Comparison of ENCODE assay signal across 12 cellular contexts in the genomic region with DNA sequence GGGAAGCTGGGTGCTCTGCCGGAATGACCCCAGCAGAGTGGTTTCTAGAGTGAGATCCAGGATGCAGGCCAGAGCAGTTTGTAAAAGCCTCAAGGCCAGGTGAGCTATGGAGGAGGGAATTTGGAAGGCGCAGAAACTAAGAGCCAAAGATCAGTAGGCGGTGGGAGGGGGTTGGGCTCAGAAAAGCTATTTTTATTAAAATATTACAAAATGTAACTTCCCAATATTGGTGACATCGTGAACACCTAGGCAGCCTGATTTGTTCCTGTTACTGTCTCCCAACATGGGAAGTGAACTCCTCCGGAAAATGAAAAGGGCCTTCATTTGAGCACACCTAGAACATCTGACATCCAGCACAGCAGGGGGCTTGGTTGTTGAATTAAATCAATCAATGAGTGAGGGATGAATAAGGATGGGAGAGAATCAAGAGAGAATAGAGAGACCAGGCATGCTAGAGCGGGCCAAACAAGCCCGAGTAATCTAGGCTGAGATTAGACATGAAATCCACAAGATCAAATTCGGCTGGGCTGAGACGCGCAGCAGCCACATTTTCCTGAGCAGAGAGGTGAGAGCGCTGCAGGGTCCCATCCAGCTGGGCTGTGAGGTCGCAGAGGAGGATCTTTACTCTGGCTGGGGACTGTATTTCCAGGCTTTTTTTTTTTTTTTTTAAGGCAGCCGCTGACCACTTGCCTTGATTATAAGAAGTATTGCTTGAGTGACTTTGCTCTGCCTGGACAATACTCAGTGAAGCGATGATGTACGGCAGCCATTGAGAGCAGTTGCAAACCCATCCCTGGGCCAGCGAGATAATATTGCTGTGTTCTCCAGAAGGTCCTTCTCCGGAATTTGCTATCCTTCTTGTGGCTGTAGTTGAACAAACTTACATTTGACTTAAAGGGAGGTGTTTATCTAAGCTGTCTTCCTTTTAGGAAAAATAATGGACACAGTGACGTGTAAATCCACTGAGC.
DNase-seq lines count a peak whose midpoint lies in the region; ATAC-seq and TF ChIP-seq lines count a peak whose summit lies in the region.
"Had no signal": no experiment of that assay in that cellular context is flagged by ENCODE, and none has a peak within 500 bp of the region (broad histone marks: within the 10 kb centered on the region; RNA-seq: fewer than 3 reads in every experiment).

No MANE protein-coding gene starts in this region.

- no peaks in the 10 kb centered on the region for H3K27me3 Mint-ChIP-seq in CD8-positive, alpha-beta T cell (ENCODE audit: low read depth)
- no peaks in the 10 kb centered on the region for H3K27me3 Mint-ChIP-seq in H9 (ENCODE audit: low read depth)
- H3K27me3 Mint-ChIP-seq in brain = peaks cover 3% of the 10 kb centered on the region
- H3K27me3 Mint-ChIP-seq in neural progenitor cell (ENCODE audit: insufficient read depth, low read depth) = no peaks in the 10 kb centered on the region

- peak overlapping the region; percentile 8 for H3K4me3 Mint-ChIP-seq in CD8-positive, alpha-beta T cell
- H3K4me3 Mint-ChIP-seq in H9 = no peak overlapping the region
- H3K4me3 Mint-ChIP-seq in brain = peak overlapping the region in 1 of 5 experiments; percentile 52
- no peak overlapping the region for H3K4me3 Mint-ChIP-seq in neural progenitor cell
- H3K4me3 Mint-ChIP-seq: activated T-helper 17 cell treated with anti-CD3 and anti-CD28 coated beads, Interleukin-2, amount 50 U/mL, for 72 hours had no signal

- peaks cover 13% of the 10 kb centered on the region for H3K9me3 Mint-ChIP-seq in CD8-positive, alpha-beta T cell
- H3K9me3 Mint-ChIP-seq in H9 = peaks cover 20 to 22% of the 10 kb centered on the region in 2 experiments
- peaks cover 14 to 29% (median 23%) of the 10 kb centered on the region in 5 experiments for H3K9me3 Mint-ChIP-seq in brain
- H3K9me3 Mint-ChIP-seq in neural progenitor cell = peaks cover 6% of the 10 kb centered on the region

- H3K36me3 Mint-ChIP-seq in CD8-positive, alpha-beta T cell = no peaks in the 10 kb centered on the region
- H3K36me3 Mint-ChIP-seq in H9 (ENCODE audit: insufficient read depth in 1 of 3, low read depth in 3 of 3) = peaks cover 0 to 15% (median 3%) of the 10 kb centered on the region in 3 experiments; a peak in 3 of 7 replicates
- H3K36me3 Mint-ChIP-seq in brain = no peaks in the 10 kb centered on the region
- no peaks in the 10 kb centered on the region for H3K36me3 Mint-ChIP-seq in neural progenitor cell
- H3K36me3 Mint-ChIP-seq: CD4-positive, alpha-beta memory T cell had no signal

- DNase-seq in CD8-positive, alpha-beta T cell = no peak
- DNase-seq in H9 = no peak
- DNase-seq in neural progenitor cell (ENCODE audit: low spot score) = peak; percentile 19
- no peak for DNase-seq in trophoblast cell
- DNase-seq in amygdala (lab: John Stamatoyannopoulos, UW) = no peak
- DNase-seq: MG63, right lobe of liver, SK-N-SH had no signal

- no peak overlapping the region for H3K14ac ChIP-seq in H9 (ENCODE audit: insufficient read depth, low read length)
- H3K14ac ChIP-seq in trophoblast cell (ENCODE audit: low read length) = no peak overlapping the region

- no peak overlapping the region for H3K56ac ChIP-seq in H9 (ENCODE audit: insufficient read length, low read depth, low read length)

- H4K8ac ChIP-seq in H9 (replicated peaks; ENCODE audit: insufficient read length, low read depth, low read length) (no peak overlapping the region), trophoblast cell (ENCODE audit: low read depth, low read length) (no peak overlapping the region)

- H3K27ac ChIP-seq in CD8-positive, alpha-beta T cell (ENCODE audit: low read depth, low read length) = no peak overlapping the region
- H3K27ac ChIP-seq in H9 (ENCODE audit: insufficient read length, low read depth, low read length) = no peak overlapping the region
- no peak overlapping the region for H3K27ac ChIP-seq in neural progenitor cell
- H3K27ac ChIP-seq in trophoblast cell (ENCODE audit: low read depth, low read length) = no peak overlapping the region

- WGBS in H9 (ENCODE audit: extremely low coverage, insufficient read length, low lambda C conversion rate) = no CpG with 5 or more reads among the region's 18 CpGs
- whole genome bisulfite sequencing in trophoblast cell (ENCODE audit: extremely low coverage, insufficient coverage, insufficient read length) = no CpG with 5 or more reads among the region's 18 CpGs

- H3K27ac Mint-ChIP-seq in CD8-positive, alpha-beta T cell = no peak overlapping the region
- peak overlapping the region in 2 of 3 experiments; percentile 25 to 44; a peak in 3 of 7 replicates for H3K27ac Mint-ChIP-seq in H9
- H3K27ac Mint-ChIP-seq in brain = peak overlapping the region; percentile 35 to 94 (median 60)
- no peak overlapping the region for H3K27ac Mint-ChIP-seq in neural progenitor cell
- H3K27ac Mint-ChIP-seq: activated T-helper 17 cell treated with anti-CD3 and anti-CD28 coated beads, Interleukin-2, amount 50 U/mL, for 72 hours had no signal

- H4K12ac ChIP-seq in trophoblast cell (ENCODE audit: low read depth, low read length) = no peak overlapping the region

- no peak for ATAC-seq in CD8-positive, alpha-beta T cell
- ATAC-seq in GM21447 (IDR thresholded peaks at IDR 0.05; ENCODE audit: unreplicated experiment) = no peak
- ATAC-seq: activated T-helper 17 cell treated with anti-CD3 and anti-CD28 coated beads, Interleukin-2, amount 50 U/mL, for 72 hours had no signal

- H2BK15ac ChIP-seq in H9 (ENCODE audit: low read depth, low read length) = no peak overlapping the region

- no peaks in the 10 kb centered on the region for H4K20me1 ChIP-seq in H9 (ENCODE audit: control insufficient read depth, insufficient read depth, insufficient read length)
- H4K20me1 ChIP-seq in neural progenitor cell (ENCODE audit: low read depth) = no peaks in the 10 kb centered on the region

- no peak overlapping the region for H3K23ac ChIP-seq in H9 (ENCODE audit: insufficient read length, low read depth, low read length)
- H3K23ac ChIP-seq in trophoblast cell (ENCODE audit: low read length) = no peak overlapping the region

- H3K9me3 ChIP-seq in CD8-positive, alpha-beta T cell (ENCODE audit: low read length) = no peaks in the 10 kb centered on the region
- no peaks in the 10 kb centered on the region for H3K9me3 ChIP-seq in H9 (ENCODE audit: control insufficient read depth, low read depth, low read length)
- no peaks in the 10 kb centered on the region for H3K9me3 ChIP-seq in neural progenitor cell (ENCODE audit: low read depth)
- H3K9me3 ChIP-seq in trophoblast cell (ENCODE audit: insufficient read depth, low read depth, low read length) = no peaks in the 10 kb centered on the region
- H3K9me3 ChIP-seq: MG63, right lobe of liver had no signal

- H2BK12ac ChIP-seq in H9 (ENCODE audit: insufficient read length, low read depth, low read length) = no peak overlapping the region
- no peak overlapping the region for H2BK12ac ChIP-seq in trophoblast cell (ENCODE audit: low read length)

- no peaks in the 10 kb centered on the region for H3K36me3 ChIP-seq in CD8-positive, alpha-beta T cell (ENCODE audit: insufficient read depth, low read length)
- H3K36me3 ChIP-seq in neural progenitor cell = no peaks in the 10 kb centered on the region
- H3K36me3 ChIP-seq in trophoblast cell (ENCODE audit: control insufficient read depth in 1 of 2, insufficient read depth in 2 of 2, low read length in 2 of 2) = no peaks in the 10 kb centered on the region
- H3K36me3 ChIP-seq: MG63, right lobe of liver had no signal

- CTCF ChIA-PET in CD8-positive, alpha-beta T cell (lab: Charles Lee) = no interaction called here

- POLR2A ChIA-PET in CD8-positive, alpha-beta T cell (lab: Charles Lee) = no interaction called here

- no peak overlapping the region for H2AK5ac ChIP-seq in H9 (ENCODE audit: insufficient read length, low read length)
- H2AK5ac ChIP-seq in trophoblast cell (ENCODE audit: low read length) = no peak overlapping the region

- intact Hi-C loops in CD8-positive, alpha-beta T cell (cut with DNase I, micrococcal nuclease) = no loop called here

- H3K9ac ChIP-seq in H9 (ENCODE audit: extremely low read depth, insufficient read length, low read length) (no peak overlapping the region), neural progenitor cell (no peak overlapping the region), trophoblast cell (ENCODE audit: low read length) (no peak overlapping the region)
- H3K9ac ChIP-seq: SK-N-SH had no signal

- no peak overlapping the region for H3K4me3 ChIP-seq in CD8-positive, alpha-beta T cell (ENCODE audit: low read depth, low read length)
- H3K4me3 ChIP-seq in neural progenitor cell (no peak overlapping the region), trophoblast cell (ENCODE audit: low read depth, low read length) (no peak overlapping the region)
- H3K4me3 ChIP-seq: MG63, right lobe of liver had no signal

- peaks cover 11% of the 10 kb centered on the region for H3K4me1 Mint-ChIP-seq in CD8-positive, alpha-beta T cell (ENCODE audit: low read depth)
- H3K4me1 Mint-ChIP-seq in H9 (peaks cover 22% of the 10 kb centered on the region in 2 experiments), brain (peaks cover 47% of the 10 kb centered on the region), neural progenitor cell (peaks cover 14% of the 10 kb centered on the region)
- H3K4me1 Mint-ChIP-seq: activated T-helper 17 cell treated with anti-CD3 and anti-CD28 coated beads, Interleukin-2, amount 50 U/mL, for 72 hours; CD4-positive, alpha-beta memory T cell had no signal

- H3K4ac ChIP-seq in H9 (ENCODE audit: low read depth, low read length) (no peak overlapping the region), trophoblast cell (ENCODE audit: low read depth, low read length) (no peak overlapping the region)

- H2BK20ac ChIP-seq in H9 (ENCODE audit: low read depth, low read length, poor library complexity, severe bottlenecking) = no peak overlapping the region

- peaks cover 9% of the 10 kb centered on the region for H3K4me1 ChIP-seq in CD8-positive, alpha-beta T cell (ENCODE audit: insufficient read depth, low read length)
- H3K4me1 ChIP-seq in H9 (ENCODE audit: insufficient read depth, low read length) = peaks cover 16% of the 10 kb centered on the region; the same call in 1 of the 2 replicates
- peaks cover 3% of the 10 kb centered on the region for H3K4me1 ChIP-seq in neural progenitor cell
- H3K4me1 ChIP-seq in trophoblast cell (ENCODE audit: control insufficient read depth in 1 of 2, insufficient read depth in 2 of 2, low read length in 2 of 2) = peaks cover 3 to 5% of the 10 kb centered on the region in 2 experiments

- H2AFZ ChIP-seq in H9 (ENCODE audit: low read length) (no peak overlapping the region), neural progenitor cell (replicated peaks) (no peak overlapping the region), trophoblast cell (ENCODE audit: insufficient read depth, low read length, poor library complexity) (no peak overlapping the region)

- H2BK120ac ChIP-seq in H9 (ENCODE audit: low read depth, low read length, poor library complexity, severe bottlenecking) (no peak overlapping the region), trophoblast cell (ENCODE audit: insufficient read depth, low read length, poor library complexity) (no peak overlapping the region)

- no peak overlapping the region for H4K91ac ChIP-seq in H9 (ENCODE audit: insufficient read length, low read depth, low read length)
- H4K91ac ChIP-seq in trophoblast cell (ENCODE audit: low read depth, low read length) = no peak overlapping the region

- TF ChIP-seq CTCF in CD8-positive, alpha-beta T cell (IDR thresholded peaks at IDR 0.05) = no peak
- TF ChIP-seq CTCF in H9 (conservative IDR thresholded peaks at IDR 0.05) (no peak), brain (conservative IDR thresholded peaks at IDR 0.05) (no peak), neural progenitor cell (IDR thresholded peaks at IDR 0.05) (no peak)

- H3K79me2 ChIP-seq in H9 (ENCODE audit: insufficient read depth, low read length) (no peaks in the 10 kb centered on the region), neural progenitor cell (ENCODE audit: low read depth) (no peaks in the 10 kb centered on the region), trophoblast cell (ENCODE audit: control insufficient read depth, insufficient read depth, low read length, poor library complexity) (no peaks in the 10 kb centered on the region)

- H3T11ph ChIP-seq in H9 (ENCODE audit: low read length) = no peak overlapping the region

- H2BK5ac ChIP-seq in H9 (ENCODE audit: insufficient read length, low read length) = no peak overlapping the region
- H2BK5ac ChIP-seq in trophoblast cell (ENCODE audit: low read depth, low read length, poor library complexity) = no peak overlapping the region

- H3K23me2 ChIP-seq in H9 (ENCODE audit: insufficient read length, low read depth, low read length, poor library complexity, severe bottlenecking) = no peaks in the 10 kb centered on the region

- H3K79me1 ChIP-seq in H9 (ENCODE audit: insufficient read depth, low read depth, low read length, poor library complexity, severe bottlenecking) (no peaks in the 10 kb centered on the region), trophoblast cell (ENCODE audit: low read length) (no peaks in the 10 kb centered on the region)

- no peak overlapping the region for H4K5ac ChIP-seq in H9 (ENCODE audit: insufficient read length, low read depth, low read length)

- H3K27me3 ChIP-seq in CD8-positive, alpha-beta T cell (ENCODE audit: insufficient read depth, low read length) = no peaks in the 10 kb centered on the region
- H3K27me3 ChIP-seq in H9 (ENCODE audit: insufficient read depth, low read length) (no peaks in the 10 kb centered on the region), neural progenitor cell (no peaks in the 10 kb centered on the region), trophoblast cell (ENCODE audit: insufficient read depth, low read length) (no peaks in the 10 kb centered on the region)
- H3K27me3 ChIP-seq: MG63, right lobe of liver had no signal

- H3F3A ChIP-seq in neural progenitor cell (ENCODE audit: low read depth) = no peaks in the 10 kb centered on the region

- H3K18ac ChIP-seq in H9 (ENCODE audit: insufficient read length, low read depth, low read length) (no peak overlapping the region), trophoblast cell (ENCODE audit: low read length) (no peak overlapping the region)

- H3K4me2 ChIP-seq in H9 (ENCODE audit: insufficient read depth, insufficient read length, low read length) (no peak overlapping the region), neural progenitor cell (no peak overlapping the region), trophoblast cell (ENCODE audit: low read length) (no peak overlapping the region)
- H3K4me2 ChIP-seq: SK-N-SH had no signal

Comparison
In these comparisons a context has a peak if more than half of its experiments do, and no peak if none do; other contexts are left out.
1. H3K27ac Mint-ChIP-seq: peak in H9 (2 of 3) and brain (5 of 5); none in CD8-positive, alpha-beta T cell (single experiment) and neural progenitor cell (single experiment).